30 cellular contexts compared by ENCODE assay signal in the genomic region with DNA sequence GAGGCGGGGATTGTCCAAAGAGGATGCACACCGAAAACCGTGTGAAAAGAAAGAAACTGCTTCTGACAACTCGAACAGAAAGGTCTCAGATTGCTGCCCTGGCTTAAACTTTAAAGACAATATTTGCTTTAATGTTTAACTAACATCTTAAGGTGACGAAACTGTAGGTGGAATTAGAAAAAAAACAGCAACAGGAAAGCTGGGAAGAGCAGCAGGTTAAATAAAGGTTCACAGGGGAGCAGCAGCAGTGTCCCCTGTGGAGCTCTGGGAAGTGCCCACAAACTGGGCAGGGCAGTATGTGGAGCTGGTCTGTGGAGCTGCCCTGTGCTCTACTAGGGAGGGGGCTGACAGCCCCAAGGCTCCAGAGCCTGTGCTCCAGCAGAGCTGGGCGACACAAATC. TPM values are rescaled to one million over a fixed set of nuclear protein-coding genes. Genes with fewer than 3 reads are reported as not detected.
A peak's percentile ranks its signal among the peaks of the same experiment; 100 is the strongest.
DNase-seq lines count a peak whose midpoint lies in the region; ATAC-seq and TF ChIP-seq lines count a peak whose summit lies in the region.
"Had no signal": no experiment of that assay in that cellular context is flagged by ENCODE, and none has a peak within 500 bp of the region (broad histone marks: within the 10 kb centered on the region; RNA-seq: fewer than 3 reads in every experiment).

No MANE protein-coding gene starts in this region.

- no peak overlapping the region for H3K9ac ChIP-seq in endodermal cell (ENCODE audit: extremely low read depth, low read length, poor library complexity, severe bottlenecking)
- H3K9ac ChIP-seq: GM23248 had no signal

- H3K4me1 ChIP-seq in endodermal cell (ENCODE audit: control insufficient read depth, insufficient read depth, low read length) (peaks cover 26% of the 10 kb centered on the region), right lobe of liver (peaks cover 0 to 66% (median 21%) of the 10 kb centered on the region in 4 donors)

- intact Hi-C loops in right lobe of liver (cut with DNase I) = no loop called here

- no peak for TF ChIP-seq POLR2A in right lobe of liver (IDR thresholded peaks at IDR 0.05)

- peak overlapping the region; percentile 18 for H3K27ac Mint-ChIP-seq in activated T-cell treated with anti-CD3 and anti-CD28 coated beads, Interleukin-2, amount 50 U/mL, for 24 hours
- H3K27ac Mint-ChIP-seq in endodermal cell = peak overlapping the region; percentile 7
- peak overlapping the region in 1 of 2 donors; percentile 85 for H3K27ac Mint-ChIP-seq in activated naive CD4-positive, alpha-beta T cell treated with anti-CD3 and anti-CD28 coated beads, Interleukin-2, amount 50 U/mL, for 72 hours
- H3K27ac Mint-ChIP-seq: activated naive CD8-positive, alpha-beta T cell treated with anti-CD3 and anti-CD28 coated beads, Interleukin-2, amount 50 U/mL, for 24 hours; type B pancreatic cell had no signal

- H3K27me3 ChIP-seq in endodermal cell (ENCODE audit: control insufficient read depth, insufficient read depth, low read length, poor library complexity, severe bottlenecking) (no peaks in the 10 kb centered on the region), right lobe of liver (no peaks in the 10 kb centered on the region)

- no peak overlapping the region for H3K4me3 Mint-ChIP-seq in activated T-cell treated with anti-CD3 and anti-CD28 coated beads, Interleukin-2, amount 50 U/mL, for 24 hours
- no peak overlapping the region for H3K4me3 Mint-ChIP-seq in endodermal cell
- H3K4me3 Mint-ChIP-seq: activated naive CD8-positive, alpha-beta T cell treated with anti-CD3 and anti-CD28 coated beads, Interleukin-2, amount 50 U/mL, for 24 hours; CD14-positive monocyte; effector memory CD8-positive, alpha-beta T cell; nephron; type B pancreatic cell had no signal

- no peak for TF ChIP-seq CTCF in endodermal cell (conservative IDR thresholded peaks at IDR 0.05)
- no peak for TF ChIP-seq CTCF in right lobe of liver (IDR thresholded peaks at IDR 0.05)

- WGBS in endodermal cell (ENCODE audit: insufficient coverage in 1 of 2, insufficient read length in 1 of 2), 2 experiments = 86 to 88% methylated on average over 6 of the region's 6 CpGs
- 51% methylated on average over 5 of the region's 6 CpGs for WGBS in right lobe of liver (ENCODE audit: insufficient coverage, low coverage, low lambda C conversion rate, missing lambda C conversion rate)

- no peak for DNase-seq in activated T-cell treated with anti-CD3 and anti-CD28 coated beads, Interleukin-2, amount 50 U/mL, for 24 hours
- no peak for DNase-seq in activated T-cell treated with anti-CD3 and anti-CD28 coated beads, Interleukin-2, amount 50 U/mL, for 1 hour
- no peak for DNase-seq in endodermal cell
- no peak for DNase-seq in right lobe of liver
- no peak for DNase-seq in activated effector memory CD4-positive, alpha-beta T cell treated with anti-CD3 and anti-CD28 coated beads, Interleukin-2, amount 50 U/mL, for 16 hours
- DNase-seq in activated naive CD4-positive, alpha-beta T cell treated with anti-CD3 and anti-CD28 coated beads, Interleukin-2, amount 50 U/mL, for 72 hours (ENCODE audit: low spot score in 2 of 2) = no peak
- DNase-seq: 8988T; activated CD4-positive, alpha-beta T cell treated with anti-CD3 and anti-CD28 coated beads for 48 hours; activated CD8-positive, alpha-beta memory T cell treated with anti-CD3 and anti-CD28 coated beads for 24 hours; activated naive CD8-positive, alpha-beta T cell treated with anti-CD3 and anti-CD28 coated beads, Interleukin-2, amount 50 U/mL, for 24 hours; activated T-cell treated with anti-CD3 and anti-CD28 coated beads for 4 hours; caudate nucleus; effector memory CD8-positive, alpha-beta T cell; erythroblast; GM23248; islet precursor cell; NCI-H1694 treated with DMSO at 0.1 percent for 48 hours; NCI-H446; NCI-H748 treated with DMSO at 0.1 percent for 48 hours; SIG-M5; small intestine; stimulated activated naive CD4-positive, alpha-beta T cell had no signal

- no peak overlapping the region for H3K27ac ChIP-seq in endodermal cell (ENCODE audit: low read depth, low read length)
- peak overlapping the region; percentile 42 to 87 (median 54) for H3K27ac ChIP-seq in right lobe of liver
- H3K27ac ChIP-seq: coronary artery, GM23248 had no signal

- H3K4me3 ChIP-seq in endodermal cell (ENCODE audit: low read length) (no peak overlapping the region), right lobe of liver (peak overlapping the region in 1 of 3 donors; percentile 3)
- H3K4me3 ChIP-seq: coronary artery, GM23248, lung had no signal

- H3K9me3 ChIP-seq in endodermal cell (ENCODE audit: control insufficient read depth, low read length) (no peaks in the 10 kb centered on the region), right lobe of liver (no peaks in the 10 kb centered on the region)

- peaks cover 99% of the 10 kb centered on the region for H3K36me3 Mint-ChIP-seq in activated T-cell treated with anti-CD3 and anti-CD28 coated beads, Interleukin-2, amount 50 U/mL, for 24 hours (ENCODE audit: low read depth)
- H3K36me3 Mint-ChIP-seq in endodermal cell (ENCODE audit: low read depth) = peaks cover 78% of the 10 kb centered on the region
- H3K36me3 Mint-ChIP-seq in activated naive CD4-positive, alpha-beta T cell treated with anti-CD3 and anti-CD28 coated beads, Interleukin-2, amount 50 U/mL, for 72 hours = peaks cover 5 to 12% of the 10 kb centered on the region in 2 donors

- peaks cover 8% of the 10 kb centered on the region for H3K4me1 Mint-ChIP-seq in activated T-cell treated with anti-CD3 and anti-CD28 coated beads, Interleukin-2, amount 50 U/mL, for 24 hours (ENCODE audit: low read depth)
- peaks cover 12% of the 10 kb centered on the region for H3K4me1 Mint-ChIP-seq in endodermal cell
- H3K4me1 Mint-ChIP-seq: CD14-positive monocyte had no signal

- H3K36me3 ChIP-seq in endodermal cell (ENCODE audit: control insufficient read depth, insufficient read depth, low read length) (peaks cover 80% of the 10 kb centered on the region), right lobe of liver (peaks cover 0 to 21% (median 0%) of the 10 kb centered on the region in 4 donors)

- H3K27me3 Mint-ChIP-seq in activated T-cell treated with anti-CD3 and anti-CD28 coated beads, Interleukin-2, amount 50 U/mL, for 24 hours = no peaks in the 10 kb centered on the region
- no peaks in the 10 kb centered on the region for H3K27me3 Mint-ChIP-seq in endodermal cell (ENCODE audit: insufficient read depth)
- H3K27me3 Mint-ChIP-seq: activated naive CD8-positive, alpha-beta T cell treated with anti-CD3 and anti-CD28 coated beads, Interleukin-2, amount 50 U/mL, for 24 hours; effector memory CD8-positive, alpha-beta T cell; type B pancreatic cell had no signal

- H3K9me3 Mint-ChIP-seq in activated T-cell treated with anti-CD3 and anti-CD28 coated beads, Interleukin-2, amount 50 U/mL, for 24 hours = no peaks in the 10 kb centered on the region
- no peaks in the 10 kb centered on the region for H3K9me3 Mint-ChIP-seq in endodermal cell
- H3K9me3 Mint-ChIP-seq in activated naive CD4-positive, alpha-beta T cell treated with anti-CD3 and anti-CD28 coated beads, Interleukin-2, amount 50 U/mL, for 72 hours = no peaks in the 10 kb centered on the region
- H3K9me3 Mint-ChIP-seq: activated naive CD8-positive, alpha-beta T cell treated with anti-CD3 and anti-CD28 coated beads, Interleukin-2, amount 50 U/mL, for 24 hours; effector memory CD8-positive, alpha-beta T cell; nephron; type B pancreatic cell had no signal

- peak; percentile 34 to 57 (median 37) for ATAC-seq in right lobe of liver
- no peak for ATAC-seq in HG02852 (IDR thresholded peaks at IDR 0.05; ENCODE audit: unreplicated experiment)
- ATAC-seq in HG03045 (IDR thresholded peaks at IDR 0.05; ENCODE audit: unreplicated experiment) = no peak
- no peak for ATAC-seq in activated naive CD4-positive, alpha-beta T cell treated with anti-CD3 and anti-CD28 coated beads, Interleukin-2, amount 50 U/mL, for 72 hours
- ATAC-seq: activated naive CD8-positive, alpha-beta T cell treated with anti-CD3 and anti-CD28 coated beads, Interleukin-2, amount 50 U/mL, for 24 hours; effector memory CD8-positive, alpha-beta T cell; Panc1 had no signal

RNA-seq across cellular contexts. Expression of gene RUVBL1, which starts 25.4 kb away (rescaled TPM):
- total RNA-seq in endodermal cell (10 to 100 TPM; 81.2 to 91.1 TPM), right lobe of liver (10 to 100 TPM in 5 of 6 experiments, 1 to 10 TPM in 1; 8.6 to 20.3 (median 12.9) TPM)
- 95.6 TPM for polyA plus RNA-seq in endodermal cell (2013, experiment 1 of 2)
- polyA plus RNA-seq in endodermal cell (2013, experiment 2 of 2) = 92.5 TPM
- total RNA-seq in activated naive CD4-positive, alpha-beta T cell treated with anti-CD3 and anti-CD28 coated beads, Interleukin-2, amount 50 U/mL, for 72 hours = 10 to 100 TPM; 36.1 to 69.7 TPM

RNA-seq across cellular contexts. Expression of gene SEC61A1, which starts 46.0 kb away (rescaled TPM):
- total RNA-seq in endodermal cell (100 to 1,000 TPM; 152 to 174 TPM), right lobe of liver (100 to 1,000 TPM; 120 to 187 (median 151) TPM)
- 127 TPM for polyA plus RNA-seq in endodermal cell (2013, experiment 1 of 2)
- 122 TPM for polyA plus RNA-seq in endodermal cell (2013, experiment 2 of 2)
- total RNA-seq in activated naive CD4-positive, alpha-beta T cell treated with anti-CD3 and anti-CD28 coated beads, Interleukin-2, amount 50 U/mL, for 72 hours = 100 to 1,000 TPM; 110 to 127 TPM

RNA-seq across cellular contexts. Expression of gene EEFSEC, which starts 55.0 kb away (rescaled TPM):
- 10 to 100 TPM; 11.9 to 15.8 TPM for total RNA-seq in endodermal cell
- 14.4 TPM for polyA plus RNA-seq in endodermal cell (2013, experiment 1 of 2)
- 11.6 TPM for polyA plus RNA-seq in endodermal cell (2013, experiment 2 of 2)
- total RNA-seq in right lobe of liver = 10 to 100 TPM; 10.1 to 24.0 (median 13.4) TPM
- total RNA-seq in activated naive CD4-positive, alpha-beta T cell treated with anti-CD3 and anti-CD28 coated beads, Interleukin-2, amount 50 U/mL, for 72 hours = 10 to 100 TPM in 1 of 2 donors, 1 to 10 TPM in 1; 3.4 to 20.3 TPM

Comparison
In these comparisons a context has a peak if more than half of its experiments do, and no peak if none do; other contexts are left out.
1. ATAC-seq: peak in right lobe of liver (4 of 4); none in HG02852 (single experiment), HG03045 (single experiment) and activated naive CD4-positive, alpha-beta T cell treated with anti-CD3 and anti-CD28 coated beads, Interleukin-2, amount 50 U/mL, for 72 hours (0 of 2).